ENCODE assay signal across 9 cellular contexts in the genomic region with DNA sequence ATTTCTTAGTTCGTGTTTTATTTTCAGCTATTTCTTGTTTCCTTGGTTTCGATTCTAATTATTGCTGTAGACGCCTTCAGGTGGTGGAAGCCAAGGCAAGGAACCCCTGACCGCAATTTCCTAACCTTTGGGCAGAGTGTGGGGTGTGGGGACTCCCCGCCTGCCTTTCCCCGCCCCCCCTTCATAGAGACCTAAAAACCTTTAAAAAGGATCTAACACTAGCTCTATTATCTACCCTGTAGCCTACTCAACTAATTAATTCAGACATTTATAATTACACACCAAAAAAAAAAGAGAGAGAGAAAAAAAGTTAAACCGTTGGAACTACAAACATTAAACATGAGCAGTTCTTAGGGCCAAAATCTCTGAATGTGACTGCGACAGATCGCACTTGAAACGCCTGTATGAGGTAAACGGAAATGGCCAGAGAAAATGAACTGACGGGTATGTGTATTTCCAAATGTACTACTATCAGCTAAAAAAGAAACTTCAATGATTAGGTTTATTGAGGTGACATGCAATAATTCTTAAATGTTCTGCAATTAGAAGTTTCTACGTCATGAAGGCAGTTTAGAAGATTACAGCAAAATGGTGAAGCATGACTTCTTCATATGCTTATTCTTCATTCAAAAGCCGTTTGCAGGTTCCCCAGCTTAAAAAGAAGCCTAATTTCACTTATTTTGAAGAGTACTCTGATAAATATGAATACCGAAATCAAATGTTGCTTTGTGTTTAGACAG. TPM values are rescaled to one million over a fixed set of nuclear protein-coding genes. Genes with fewer than 3 reads are reported as not detected.
DNase-seq lines count a peak whose midpoint lies in the region; ATAC-seq and TF ChIP-seq lines count a peak whose summit lies in the region.
"Had no signal": no experiment of that assay in that cellular context is flagged by ENCODE, and none has a peak within 500 bp of the region (broad histone marks: within the 10 kb centered on the region; RNA-seq: fewer than 3 reads in every experiment).

No MANE protein-coding gene starts in this region.

- DNase-seq in ELR (ENCODE audit: low read depth) (peak; percentile 14), GM23338 (ENCODE audit: low spot score) (peak; percentile 5), NOMO-1 (lab: John Stamatoyannopoulos, UW; ENCODE audit: unreplicated experiment in 2 of 2) (peak; percentile 81 to 82), hippocampal formation (lab: John Stamatoyannopoulos, UW) (no peak), cerebellum (ENCODE audit: low spot score) (no peak)
- peak; percentile 66 for DNase-seq in activated naive CD4-positive, alpha-beta T cell treated with Interleukin-2 at 50 U/mL for 16 hours
- peak; percentile 50 to 58 for DNase-seq in stimulated activated CD4-positive, alpha-beta T cell treated with anti-CD3 and anti-CD28 coated beads, Interleukin-2, amount 100 ng/mL, for 24 hours

- H3K4me3 Mint-ChIP-seq in GM23338 = peak overlapping the region; percentile 86

- peaks cover 3% of the 10 kb centered on the region for H3K27me3 Mint-ChIP-seq in GM23338 (ENCODE audit: insufficient read depth, low read depth, poor library complexity)

- peak overlapping the region; percentile 90 for H3K4me2 ChIP-seq in GM23338

- no peaks in the 10 kb centered on the region for H4K20me1 ChIP-seq in GM23338 (replicated peaks; ENCODE audit: insufficient read depth)

- no peaks in the 10 kb centered on the region; the same call in 1 of the 2 replicates for H3F3A ChIP-seq in GM23338 (replicated peaks; ENCODE audit: low read depth)

- no peaks in the 10 kb centered on the region for H3K27me3 ChIP-seq in GM23338 (ENCODE audit: insufficient read depth)

- H3K36me3 ChIP-seq in GM23338 (ENCODE audit: insufficient read depth) = no peaks in the 10 kb centered on the region

- peak overlapping the region; percentile 67; the same call in 1 of the 2 replicates for H2AFZ ChIP-seq in GM23338

- peak overlapping the region; percentile 70 for H3K27ac ChIP-seq in GM23338 (ENCODE audit: low read depth)
- H3K27ac ChIP-seq: SK-N-MC had no signal

- peaks cover 34% of the 10 kb centered on the region for H3K4me1 Mint-ChIP-seq in GM23338

- no peaks in the 10 kb centered on the region for H3K9me2 ChIP-seq in GM23338 (ENCODE audit: insufficient read depth)

- H3K4me1 ChIP-seq in GM23338 (ENCODE audit: insufficient read depth) = peaks cover 19% of the 10 kb centered on the region

- H3K9me3 Mint-ChIP-seq in GM23338 = no peaks in the 10 kb centered on the region

- TF ChIP-seq CTCF in GM23338 (conservative IDR thresholded peaks at IDR 0.05; ENCODE audit: low read depth in 2 of 2) = no peak

- peak; percentile 52 for ATAC-seq in GM23338

- H3K4me3 ChIP-seq in GM23338 (peak overlapping the region; percentile 72), iPS-11a (ENCODE audit: low read depth, low read length) (peak overlapping the region; percentile 85)
- H3K4me3 ChIP-seq: SK-N-MC had no signal

- peak overlapping the region; percentile 14 for H3K27ac Mint-ChIP-seq in GM23338

- no peaks in the 10 kb centered on the region for H3K36me3 Mint-ChIP-seq in GM23338 (ENCODE audit: low read depth)

- H3K79me2 ChIP-seq in GM23338 (replicated peaks; ENCODE audit: insufficient read depth) = no peaks in the 10 kb centered on the region

TF ChIP-seq in GM23338, 12 proteins besides CTCF, POLR2A, EP300 and RAD21 (continues in another document):
- TF ChIP-seq EZH2phosphoT487 (IDR thresholded peaks at IDR 0.05; ENCODE audit: unreplicated experiment) (no peak), ZNF114 (CRISPR knock-in tag; IDR thresholded peaks at IDR 0.05) (no peak), EZH2 (IDR thresholded peaks at IDR 0.05; ENCODE audit: low read depth, unreplicated experiment) (no peak), NANOG (IDR thresholded peaks at IDR 0.05; ENCODE audit: borderline replicate concordance) (no peak), ETS1 (IDR thresholded peaks at IDR 0.05) (no peak), POLR2AphosphoS5 (IDR thresholded peaks at IDR 0.05; ENCODE audit: low read depth) (no peak), ZNF331 (CRISPR knock-in tag; IDR thresholded peaks at IDR 0.05; ENCODE audit: low read depth) (no peak), JUNB (IDR thresholded peaks at IDR 0.05; ENCODE audit: unreplicated experiment) (no peak), STAT1 (IDR thresholded peaks at IDR 0.05; ENCODE audit: unreplicated experiment) (no peak), CREB1 (CRISPR knock-in tag; IDR thresholded peaks at IDR 0.05; ENCODE audit: low read depth) (no peak)
- TF ChIP-seq, protein P1, sequence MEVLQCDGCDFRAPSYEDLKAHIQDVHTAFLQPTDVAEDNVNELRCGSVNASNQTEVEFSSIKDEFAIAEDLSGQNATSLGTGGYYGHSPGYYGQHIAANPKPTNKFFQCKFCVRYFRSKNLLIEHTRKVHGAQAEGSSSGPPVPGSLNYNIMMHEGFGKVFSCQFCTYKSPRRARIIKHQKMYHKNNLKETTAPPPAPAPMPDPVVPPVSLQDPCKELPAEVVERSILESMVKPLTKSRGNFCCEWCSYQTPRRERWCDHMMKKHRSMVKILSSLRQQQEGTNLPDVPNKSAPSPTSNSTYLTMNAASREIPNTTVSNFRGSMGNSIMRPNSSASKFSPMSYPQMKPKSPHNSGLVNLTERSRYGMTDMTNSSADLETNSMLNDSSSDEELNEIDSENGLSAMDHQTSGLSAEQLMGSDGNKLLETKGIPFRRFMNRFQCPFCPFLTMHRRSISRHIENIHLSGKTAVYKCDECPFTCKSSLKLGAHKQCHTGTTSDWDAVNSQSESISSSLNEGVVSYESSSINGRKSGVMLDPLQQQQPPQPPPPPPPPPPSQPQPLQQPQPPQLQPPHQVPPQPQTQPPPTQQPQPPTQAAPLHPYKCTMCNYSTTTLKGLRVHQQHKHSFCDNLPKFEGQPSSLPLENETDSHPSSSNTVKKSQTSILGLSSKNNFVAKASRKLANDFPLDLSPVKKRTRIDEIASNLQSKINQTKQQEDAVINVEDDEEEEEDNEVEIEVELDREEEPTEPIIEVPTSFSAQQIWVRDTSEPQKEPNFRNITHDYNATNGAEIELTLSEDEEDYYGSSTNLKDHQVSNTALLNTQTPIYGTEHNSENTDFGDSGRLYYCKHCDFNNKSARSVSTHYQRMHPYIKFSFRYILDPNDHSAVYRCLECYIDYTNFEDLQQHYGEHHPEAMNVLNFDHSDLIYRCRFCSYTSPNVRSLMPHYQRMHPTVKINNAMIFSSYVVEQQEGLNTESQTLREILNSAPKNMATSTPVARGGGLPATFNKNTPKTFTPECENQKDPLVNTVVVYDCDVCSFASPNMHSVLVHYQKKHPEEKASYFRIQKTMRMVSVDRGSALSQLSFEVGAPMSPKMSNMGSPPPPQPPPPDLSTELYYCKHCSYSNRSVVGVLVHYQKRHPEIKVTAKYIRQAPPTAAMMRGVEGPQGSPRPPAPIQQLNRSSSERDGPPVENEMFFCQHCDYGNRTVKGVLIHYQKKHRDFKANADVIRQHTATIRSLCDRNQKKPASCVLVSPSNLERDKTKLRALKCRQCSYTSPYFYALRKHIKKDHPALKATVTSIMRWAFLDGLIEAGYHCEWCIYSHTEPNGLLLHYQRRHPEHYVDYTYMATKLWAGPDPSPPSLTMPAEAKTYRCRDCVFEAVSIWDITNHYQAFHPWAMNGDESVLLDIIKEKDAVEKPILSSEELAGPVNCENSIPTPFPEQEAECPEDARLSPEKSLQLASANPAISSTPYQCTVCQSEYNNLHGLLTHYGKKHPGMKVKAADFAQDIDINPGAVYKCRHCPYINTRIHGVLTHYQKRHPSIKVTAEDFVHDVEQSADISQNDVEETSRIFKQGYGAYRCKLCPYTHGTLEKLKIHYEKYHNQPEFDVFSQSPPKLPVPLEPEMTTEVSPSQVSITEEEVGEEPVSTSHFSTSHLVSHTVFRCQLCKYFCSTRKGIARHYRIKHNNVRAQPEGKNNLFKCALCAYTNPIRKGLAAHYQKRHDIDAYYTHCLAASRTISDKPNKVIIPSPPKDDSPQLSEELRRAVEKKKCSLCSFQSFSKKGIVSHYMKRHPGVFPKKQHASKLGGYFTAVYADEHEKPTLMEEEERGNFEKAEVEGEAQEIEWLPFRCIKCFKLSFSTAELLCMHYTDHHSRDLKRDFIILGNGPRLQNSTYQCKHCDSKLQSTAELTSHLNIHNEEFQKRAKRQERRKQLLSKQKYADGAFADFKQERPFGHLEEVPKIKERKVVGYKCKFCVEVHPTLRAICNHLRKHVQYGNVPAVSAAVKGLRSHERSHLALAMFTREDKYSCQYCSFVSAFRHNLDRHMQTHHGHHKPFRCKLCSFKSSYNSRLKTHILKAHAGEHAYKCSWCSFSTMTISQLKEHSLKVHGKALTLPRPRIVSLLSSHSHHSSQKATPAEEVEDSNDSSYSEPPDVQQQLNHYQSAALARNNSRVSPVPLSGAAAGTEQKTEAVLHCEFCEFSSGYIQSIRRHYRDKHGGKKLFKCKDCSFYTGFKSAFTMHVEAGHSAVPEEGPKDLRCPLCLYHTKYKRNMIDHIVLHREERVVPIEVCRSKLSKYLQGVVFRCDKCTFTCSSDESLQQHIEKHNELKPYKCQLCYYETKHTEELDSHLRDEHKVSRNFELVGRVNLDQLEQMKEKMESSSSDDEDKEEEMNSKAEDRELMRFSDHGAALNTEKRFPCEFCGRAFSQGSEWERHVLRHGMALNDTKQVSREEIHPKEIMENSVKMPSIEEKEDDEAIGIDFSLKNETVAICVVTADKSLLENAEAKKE (CRISPR knock-in tag; IDR thresholded peaks at IDR 0.05) = no peak

RNA-seq across cellular contexts. Expression of gene FER, which starts 19.0 kb away (rescaled TPM):
- total RNA-seq in GM23338 (2014; rRNA removed; shearing (Covaris generic)) = 14.2 and 17.4 TPM in 2 replicates
- 23.5 and 34.8 TPM in 2 replicates for polyA plus RNA-seq in GM23338 (2016; fragmentation: Nextera tagmentation; extraction: Ambion mirVana)
- 63.8 TPM for total RNA-seq in cerebellum

Comparison
In these comparisons a context has a peak if more than half of its experiments do, and no peak if none do; other contexts are left out.
1. DNase-seq: peak in ELR (single experiment), GM23338 (single experiment), NOMO-1 (2 of 2), activated naive CD4-positive, alpha-beta T cell treated with Interleukin-2 at 50 U/mL for 16 hours (single experiment) and stimulated activated CD4-positive, alpha-beta T cell treated with anti-CD3 and anti-CD28 coated beads, Interleukin-2, amount 100 ng/mL, for 24 hours (2 of 2); none in hippocampal formation (0 of 2) and cerebellum (single experiment).